In genomic region chr16:78177218-78177617, GRCh38 we compare ENCODE assay signal across 18 cellular contexts.
DNase-seq lines count a peak whose midpoint lies in the region; ATAC-seq and TF ChIP-seq lines count a peak whose summit lies in the region.
"Had no signal": no experiment of that assay in that cellular context is flagged by ENCODE, and none has a peak within 500 bp of the region (broad histone marks: within the 10 kb centered on the region; RNA-seq: fewer than 3 reads in every experiment).

No MANE protein-coding gene starts in this region.

- DNase-seq in activated naive CD4-positive, alpha-beta T cell treated with Interleukin-2 at 50 U/mL for 16 hours, result no peak
- no peak for DNase-seq in nephron progenitor cell
- DNase-seq in upper lobe of right lung, result no peak
- no peak for DNase-seq in effector memory CD4-positive, alpha-beta T cell
- DNase-seq: AML-193; Caco-2; CD4-positive, alpha-beta T cell; GOT3; H7; HFFc6 had no signal

- intact Hi-C loops in upper lobe of right lung (cut with DNase I), result no loop called here

- H3K4me3 Mint-ChIP-seq in activated naive CD4-positive, alpha-beta T cell treated with anti-CD3 and anti-CD28 coated beads, Interleukin-2, amount 50 U/mL, for 24 hours, result no peak overlapping the region
- H3K4me3 Mint-ChIP-seq in activated T-helper 17 cell treated with anti-CD3 and anti-CD28 coated beads, Interleukin-2, amount 50 U/mL, for 72 hours, result no peak overlapping the region
- no peak overlapping the region for H3K4me3 Mint-ChIP-seq in nephron progenitor cell
- H3K4me3 Mint-ChIP-seq: CD4-positive, alpha-beta T cell; HFFc6 had no signal

- no peak for ATAC-seq in activated T-helper 17 cell treated with anti-CD3 and anti-CD28 coated beads, Interleukin-2, amount 50 U/mL, for 72 hours (replicated peaks)
- peak; percentile 10 for ATAC-seq in upper lobe of right lung
- no peak for ATAC-seq in GM21515 (IDR thresholded peaks at IDR 0.05; ENCODE audit: unreplicated experiment)
- ATAC-seq: A549, HCT116 had no signal

- no peak overlapping the region for H3K27ac ChIP-seq in upper lobe of right lung
- H3K27ac ChIP-seq in effector memory CD4-positive, alpha-beta T cell (ENCODE audit: insufficient read depth, low read length, poor library complexity, severe bottlenecking), result no peak overlapping the region
- H3K27ac ChIP-seq: 22Rv1, A549, C4-2B, HL-60 had no signal

- H3K4me3 ChIP-seq in upper lobe of right lung, result no peak overlapping the region
- H3K4me3 ChIP-seq in effector memory CD4-positive, alpha-beta T cell (ENCODE audit: insufficient read depth, low read depth, low read length, poor library complexity, severe bottlenecking), result no peak overlapping the region
- H3K4me3 ChIP-seq: A549 had no signal

- no peaks in the 10 kb centered on the region for H3K9me3 Mint-ChIP-seq in activated naive CD4-positive, alpha-beta T cell treated with anti-CD3 and anti-CD28 coated beads, Interleukin-2, amount 50 U/mL, for 24 hours
- no peaks in the 10 kb centered on the region for H3K9me3 Mint-ChIP-seq in activated T-helper 17 cell treated with anti-CD3 and anti-CD28 coated beads, Interleukin-2, amount 50 U/mL, for 72 hours
- H3K9me3 Mint-ChIP-seq in nephron progenitor cell, result peaks cover 10% of the 10 kb centered on the region

- TF ChIP-seq CTCF in nephron progenitor cell (IDR thresholded peaks at IDR 0.05), result no peak
- TF ChIP-seq CTCF in upper lobe of right lung (IDR thresholded peaks at IDR 0.05), result no peak

- H3K36me3 ChIP-seq in upper lobe of right lung, result no peaks in the 10 kb centered on the region
- no peaks in the 10 kb centered on the region for H3K36me3 ChIP-seq in effector memory CD4-positive, alpha-beta T cell (ENCODE audit: control insufficient read depth, insufficient read depth, low read length)

- no peaks in the 10 kb centered on the region for H3K27me3 ChIP-seq in upper lobe of right lung
- no peaks in the 10 kb centered on the region for H3K27me3 ChIP-seq in effector memory CD4-positive, alpha-beta T cell (replicated peaks; ENCODE audit: control insufficient read depth, insufficient read depth, low read length, poor library complexity, severe bottlenecking)

- H3K27me3 Mint-ChIP-seq in activated naive CD4-positive, alpha-beta T cell treated with anti-CD3 and anti-CD28 coated beads, Interleukin-2, amount 50 U/mL, for 24 hours, result no peaks in the 10 kb centered on the region
- no peaks in the 10 kb centered on the region for H3K27me3 Mint-ChIP-seq in activated T-helper 17 cell treated with anti-CD3 and anti-CD28 coated beads, Interleukin-2, amount 50 U/mL, for 72 hours
- peaks cover 3% of the 10 kb centered on the region for H3K27me3 Mint-ChIP-seq in nephron progenitor cell (ENCODE audit: low read depth, poor library complexity)
- H3K27me3 Mint-ChIP-seq: CD4-positive, alpha-beta T cell had no signal

- H3K27ac Mint-ChIP-seq in activated naive CD4-positive, alpha-beta T cell treated with anti-CD3 and anti-CD28 coated beads, Interleukin-2, amount 50 U/mL, for 24 hours, result peak overlapping the region; percentile 20
- peak overlapping the region; percentile 19 for H3K27ac Mint-ChIP-seq in activated T-helper 17 cell treated with anti-CD3 and anti-CD28 coated beads, Interleukin-2, amount 50 U/mL, for 72 hours
- H3K27ac Mint-ChIP-seq in nephron progenitor cell, result peak overlapping the region; percentile 87
- H3K27ac Mint-ChIP-seq: CD4-positive, alpha-beta T cell; HFFc6 had no signal

- H3K9me3 ChIP-seq in upper lobe of right lung, result no peaks in the 10 kb centered on the region
- no peaks in the 10 kb centered on the region for H3K9me3 ChIP-seq in effector memory CD4-positive, alpha-beta T cell (ENCODE audit: control insufficient read depth, low read length)
- H3K9me3 ChIP-seq: Caco-2 had no signal

- H3K36me3 Mint-ChIP-seq in activated naive CD4-positive, alpha-beta T cell treated with anti-CD3 and anti-CD28 coated beads, Interleukin-2, amount 50 U/mL, for 24 hours, result peaks cover 14% of the 10 kb centered on the region
- no peaks in the 10 kb centered on the region for H3K36me3 Mint-ChIP-seq in activated T-helper 17 cell treated with anti-CD3 and anti-CD28 coated beads, Interleukin-2, amount 50 U/mL, for 72 hours (ENCODE audit: low read depth)
- peaks cover 18% of the 10 kb centered on the region for H3K36me3 Mint-ChIP-seq in nephron progenitor cell (ENCODE audit: low read depth)

- no peaks in the 10 kb centered on the region for H3K4me1 ChIP-seq in upper lobe of right lung
- no peaks in the 10 kb centered on the region for H3K4me1 ChIP-seq in effector memory CD4-positive, alpha-beta T cell (ENCODE audit: control insufficient read depth, insufficient read depth, low read length, poor library complexity, severe bottlenecking)
- H3K4me1 ChIP-seq: A549, Caco-2 had no signal

- H3K4me1 Mint-ChIP-seq in activated naive CD4-positive, alpha-beta T cell treated with anti-CD3 and anti-CD28 coated beads, Interleukin-2, amount 50 U/mL, for 24 hours, result peaks cover 5% of the 10 kb centered on the region
- peaks cover 5% of the 10 kb centered on the region for H3K4me1 Mint-ChIP-seq in activated T-helper 17 cell treated with anti-CD3 and anti-CD28 coated beads, Interleukin-2, amount 50 U/mL, for 72 hours
- H3K4me1 Mint-ChIP-seq in nephron progenitor cell, result peaks cover 46% of the 10 kb centered on the region

Comparison
In these comparisons a context has a peak if more than half of its experiments do, and no peak if none do; other contexts are left out.
1. H3K27ac Mint-ChIP-seq: peak in every context shown above with its lines; median percentile 87 in nephron progenitor cell; 20 in activated naive CD4-positive, alpha-beta T cell treated with anti-CD3 and anti-CD28 coated beads, Interleukin-2, amount 50 U/mL, for 24 hours; 19 in activated T-helper 17 cell treated with anti-CD3 and anti-CD28 coated beads, Interleukin-2, amount 50 U/mL, for 72 hours.